ENCODE assay signal across 8 cellular contexts in the genomic region with DNA sequence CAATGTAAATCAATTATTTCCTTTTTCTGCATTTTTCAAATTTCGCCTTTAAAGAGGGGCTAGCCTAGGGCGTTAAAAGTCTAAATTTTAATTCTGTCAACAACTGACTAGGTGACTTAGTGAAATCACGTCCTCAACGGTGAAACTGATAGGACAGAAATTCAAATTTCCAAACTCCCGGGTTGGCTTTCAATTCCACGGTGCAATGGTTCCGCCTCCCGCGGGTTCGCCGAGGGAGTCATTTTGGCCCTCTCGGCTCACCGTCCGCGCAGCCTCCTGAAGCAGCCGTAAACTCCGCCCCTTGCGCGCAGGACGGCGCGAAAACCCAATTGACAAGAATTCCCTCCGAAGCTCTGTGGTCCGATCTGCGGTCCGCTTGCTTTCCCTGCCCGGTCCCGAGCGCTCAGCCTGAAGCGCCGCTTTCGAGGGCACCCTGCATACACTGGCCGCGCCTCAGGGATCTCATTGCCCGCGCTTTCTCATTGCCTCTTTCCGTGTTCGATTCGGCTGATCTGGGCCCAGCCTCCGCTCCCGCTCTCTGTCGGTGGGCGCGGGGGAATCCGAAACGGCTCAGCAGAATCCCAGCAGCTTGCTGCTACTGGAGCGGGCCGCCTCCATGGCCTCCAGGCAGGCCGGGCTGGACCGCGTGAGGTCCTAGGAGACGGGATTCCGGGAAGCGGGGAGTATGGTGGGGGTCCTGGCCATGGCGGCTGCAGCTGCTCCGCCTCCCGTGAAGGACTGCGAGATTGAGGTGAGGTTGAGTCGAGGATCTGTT. TPM values are rescaled to one million over a fixed set of nuclear protein-coding genes. Genes with fewer than 3 reads are reported as not detected.
DNase-seq lines count a peak whose midpoint lies in the region; ATAC-seq, FAIRE-seq and TF ChIP-seq lines count a peak whose summit lies in the region.

Gene ATAD5, plus strand, starts transcription at position 304 of the 775 bp plus-strand sequence. Its CDS starts 382 bp downstream, at position 686.

- peak within 1 kb of the TSS; percentile 89 for H3K18ac ChIP-seq in H1 (ENCODE audit: extremely low read depth, low read length)

- no peak within 1 kb of the TSS for H2AK5ac ChIP-seq in H1 (ENCODE audit: low read depth, low read length)

- H3K4me3 ChIP-seq in H1 (ENCODE audit: extremely low read depth in 1 of 4, insufficient read depth in 2 of 4, low read depth in 3 of 4, low read length in 4 of 4) = peak within 1 kb of the TSS; percentile 86 to 98 (median 92)

- no peak within 1 kb of the TSS for H3K23ac ChIP-seq in H1 (ENCODE audit: insufficient read length)

- H3K4me2 ChIP-seq in H1 (ENCODE audit: insufficient read depth in 1 of 2, low read depth in 2 of 2, low read length in 2 of 2) = peak within 1 kb of the TSS; percentile 92 to 93

- TF ChIP-seq EP300 in H1 (IDR thresholded peaks at IDR 0.05; ENCODE audit: borderline replicate concordance in 1 of 2, low read depth in 2 of 2, low read length in 2 of 2) = no peak

- DNase-seq in AG09319 (ENCODE audit: extremely low read depth, low read depth) (peak; percentile 68), GM19240 (ENCODE audit: insufficient read length, low spot score) (peak; percentile 73), HUDEP-2 (lab: John Stamatoyannopoulos, UW; ENCODE audit: unreplicated experiment in 76 of 76) (peak in 74 of 76 experiments; percentile 31 to 91 (median 81)), NOMO-1 treated with DMSO at 0.1 percent for 48 hours (lab: John Stamatoyannopoulos, UW; ENCODE audit: unreplicated experiment) (peak; percentile 86), H1 (ENCODE audit: low read depth in 1 of 2, low spot score in 2 of 2) (peak; percentile 59 to 91), memory B cell (ENCODE audit: low spot score in 2 of 2) (peak; percentile 72 to 85)
- peak; percentile 93 for DNase-seq in activated CD8-positive, alpha-beta memory T cell treated with anti-CD3 and anti-CD28 coated beads for 24 hours
- peak; percentile 79 to 83 (median 80) for DNase-seq in stimulated activated CD4-positive, alpha-beta T cell treated with anti-CD3 and anti-CD28 coated beads, TNF-alpha, amount 100 ng/mL, for 48 hours (ENCODE audit: low read depth in 3 of 3)

- H2BK20ac ChIP-seq in H1 (ENCODE audit: low read length) = peak within 1 kb of the TSS; percentile 55; the same call in 1 of the 2 replicates

- peak within 1 kb of the TSS; percentile 55 for H2BK5ac ChIP-seq in H1 (ENCODE audit: low read depth, low read length)

- H3K79me1 ChIP-seq in H1 (ENCODE audit: low read depth, low read length) = no peaks in the 10 kb centered on the region

- TF ChIP-seq RAD21 in H1 (IDR thresholded peaks at IDR 0.05 in 1 of 2, conservative IDR thresholded peaks at IDR 0.05 in 1 of 2; ENCODE audit: low read depth in 2 of 2, low read length in 2 of 2) = no peak

- H3K4me1 Mint-ChIP-seq in memory B cell = peaks cover 17% of the 10 kb centered on the region

- no peak within 1 kb of the TSS for H3K14ac ChIP-seq in H1 (ENCODE audit: insufficient read length)

- H4K91ac ChIP-seq in H1 (replicated peaks; ENCODE audit: insufficient read length, low read length) = peak within 1 kb of the TSS; percentile 84

- H4K8ac ChIP-seq in H1 (ENCODE audit: extremely low read depth, insufficient read depth, low read length) = peak within 1 kb of the TSS; percentile 96

- peak within 1 kb of the TSS; percentile 67 for H2BK120ac ChIP-seq in H1 (replicated peaks; ENCODE audit: low read depth, low read length)

- ATAC-seq in memory B cell (ENCODE audit: low read depth) = peak; percentile 96

- CTCF ChIA-PET in H1 (lab: Charles Lee; ENCODE audit: partially characterized antibody) = no interaction called here

- 2% methylated on average over 59 of the region's 59 CpGs; no CpG with 5 or more reads in 1 of the 2 experiments for WGBS in H1 (ENCODE audit: extremely low coverage in 1 of 2, insufficient coverage in 1 of 2, insufficient read length in 1 of 2, insufficient replicate concordance in 2 of 2, low coverage in 1 of 2, low lambda C conversion rate in 2 of 2, missing lambda C conversion rate in 1 of 2), 2 experiments

- H3K36me3 Mint-ChIP-seq in memory B cell = no peaks in the 10 kb centered on the region

- H2BK12ac ChIP-seq in H1 (ENCODE audit: low read depth, low read length) = peak within 1 kb of the TSS; percentile 18; the same call in 1 of the 2 replicates

- FAIRE-seq in H1 (lab: Jason Lieb, UNC) = no peak

- TF ChIP-seq CTCF in AG09319 (IDR thresholded peaks at IDR 0.05; ENCODE audit: low read depth, low read length) (no peak), H1 (IDR thresholded peaks at IDR 0.05; ENCODE audit: control extremely low read depth in 1 of 3, insufficient read depth in 1 of 3, low read depth in 1 of 3, low read length in 3 of 3) (no peak)

- H2AFZ ChIP-seq in H1 (ENCODE audit: low read length) = peak within 1 kb of the TSS; percentile 91

- peaks cover 0 to 6% of the 10 kb centered on the region in 2 experiments for H4K20me1 ChIP-seq in H1 (replicated peaks in 1 of 2; ENCODE audit: control insufficient read depth in 1 of 2, insufficient read depth in 2 of 2, low read length in 2 of 2)

- H3K27me3 Mint-ChIP-seq in memory B cell = no peaks in the 10 kb centered on the region

- peaks cover 6 to 35% of the 10 kb centered on the region in 2 experiments; a peak in 3 of 4 replicates for H3K79me2 ChIP-seq in H1 (ENCODE audit: control insufficient read depth in 1 of 2, insufficient read depth in 2 of 2, low read length in 2 of 2)

- no peak within 1 kb of the TSS for H2BK15ac ChIP-seq in H1 (ENCODE audit: low read length)

- H3K56ac ChIP-seq in H1 (replicated peaks; ENCODE audit: insufficient read length, low read depth, low read length) = peak within 1 kb of the TSS; percentile 26

- peak within 1 kb of the TSS; percentile 89 for H3K27ac ChIP-seq in H1 (ENCODE audit: low read depth, low read length)

- H3K4me3 Mint-ChIP-seq in memory B cell = peak within 1 kb of the TSS; percentile 93

- H3K9ac ChIP-seq in H1 (replicated peaks in 1 of 4; ENCODE audit: extremely low read depth in 1 of 4, low read depth in 3 of 4, low read length in 3 of 4) = peak within 1 kb of the TSS; percentile 91 to 99 (median 97)

- H3K27ac Mint-ChIP-seq in memory B cell = peak within 1 kb of the TSS; percentile 79

- peak; percentile 37 to 90 for TF ChIP-seq POLR2A in H1 (IDR thresholded peaks at IDR 0.05; ENCODE audit: control extremely low read depth in 1 of 2, low read depth in 2 of 2, low read length in 2 of 2)

- H3K9me3 Mint-ChIP-seq in memory B cell = no peaks in the 10 kb centered on the region

- no peak within 1 kb of the TSS for H3K4ac ChIP-seq in H1 (replicated peaks; ENCODE audit: insufficient read length, low read depth, low read length)

- H3K9me3 ChIP-seq in H1 (ENCODE audit: insufficient read depth in 2 of 2, low read depth in 1 of 2, low read length in 1 of 2) = no peaks in the 10 kb centered on the region

- H3K36me3 ChIP-seq in H1 (ENCODE audit: control insufficient read depth in 2 of 4, insufficient read depth in 4 of 4, low read length in 3 of 4) = peaks cover 3 to 9% (median 6%) of the 10 kb centered on the region in 4 experiments; a peak in 5 of 8 replicates

- H4K5ac ChIP-seq in H1 (ENCODE audit: insufficient read length, low read depth, low read length) = peak within 1 kb of the TSS; percentile 94

- H3K4me1 ChIP-seq in H1 (replicated peaks in 1 of 4; ENCODE audit: control insufficient read depth in 3 of 4, insufficient read depth in 4 of 4, low read length in 3 of 4) = peaks cover 2 to 13% (median 7%) of the 10 kb centered on the region in 4 experiments; a peak in 6 of 7 replicates

- POLR2A ChIA-PET in H1 (lab: Charles Lee; ENCODE audit: partially characterized antibody) = interaction anchor here (0.6 to 1.7 kb wide), 8 partner anchors 10 to 139 kb away, joined by 3 to 6 read pairs (median 4); partner anchors contain the start of genes ADAP2 and RNF135

- H3K27me3 ChIP-seq in H1 (replicated peaks in 1 of 4; ENCODE audit: control insufficient read depth in 3 of 4, extremely low read depth in 1 of 4, insufficient read depth in 3 of 4, low read length in 3 of 4) = no peaks in the 10 kb centered on the region

- H3K23me2 ChIP-seq in H1 (ENCODE audit: low read depth, low read length) = peaks cover 7% of the 10 kb centered on the region; the same call in 1 of the 2 replicates

TF ChIP-seq in H1, 55 proteins besides CTCF, POLR2A, EP300 and RAD21 (continues in another document):
- TF ChIP-seq PHF8 (conservative IDR thresholded peaks at IDR 0.05; ENCODE audit: low read depth, low read length) (peak; percentile 94), SIRT6 (IDR thresholded peaks at IDR 0.05; ENCODE audit: low read length) (no peak), CBX5 (IDR thresholded peaks at IDR 0.05; ENCODE audit: low read depth, low read length) (no peak)

RNA-seq across cellular contexts. Expression of gene ATAD5, which starts in this region (rescaled TPM):
- 25.6 and 30.0 TPM in 2 replicates for total RNA-seq in H1 (2021; fragmentation: NEBNext Ultra II Directional; extraction: Animal tissue kit (Norgen Biotek cat#: 25700))
- 3.0 and 3.5 TPM in 2 replicates for polyA plus RNA-seq in H1 (2011; rRNA removed)
- polyA plus RNA-seq in H1 (2011; cell fraction: cytosol; rRNA removed) = 5.9 TPM
- polyA plus RNA-seq in H1 (2011; cell fraction: nucleus; rRNA removed) = 5.0 TPM
- 4.5 to 8.8 TPM (median 5.5 TPM) in 4 replicates for polyA plus RNA-seq in H1 (2012, experiment 1 of 2)
- 0.41 TPM for polyA plus RNA-seq in H1 (2012, experiment 2 of 2)
- 17.2 TPM for polyA plus RNA-seq in H1 (2013, experiment 1 of 2)
- 15.0 TPM for polyA plus RNA-seq in H1 (2013, experiment 2 of 2)
- polyA minus RNA-seq in H1 (2011; rRNA and poly(A)+ RNA removed) = 7.4 and 11.1 TPM in 2 replicates
- polyA minus RNA-seq in H1 (2011; cell fraction: cytosol; rRNA and poly(A)+ RNA removed) = 18.3 TPM
- 34.9 TPM for polyA minus RNA-seq in H1 (2011; cell fraction: nucleus; rRNA and poly(A)+ RNA removed)

Comparison
In these comparisons a context has a peak if more than half of its experiments do, and no peak if none do; other contexts are left out.
1. Peak in every context shown above with its lines: DNase-seq, ATAC-seq, H3K4me3 ChIP-seq and H3K27ac ChIP-seq.